In the genomic region with DNA sequence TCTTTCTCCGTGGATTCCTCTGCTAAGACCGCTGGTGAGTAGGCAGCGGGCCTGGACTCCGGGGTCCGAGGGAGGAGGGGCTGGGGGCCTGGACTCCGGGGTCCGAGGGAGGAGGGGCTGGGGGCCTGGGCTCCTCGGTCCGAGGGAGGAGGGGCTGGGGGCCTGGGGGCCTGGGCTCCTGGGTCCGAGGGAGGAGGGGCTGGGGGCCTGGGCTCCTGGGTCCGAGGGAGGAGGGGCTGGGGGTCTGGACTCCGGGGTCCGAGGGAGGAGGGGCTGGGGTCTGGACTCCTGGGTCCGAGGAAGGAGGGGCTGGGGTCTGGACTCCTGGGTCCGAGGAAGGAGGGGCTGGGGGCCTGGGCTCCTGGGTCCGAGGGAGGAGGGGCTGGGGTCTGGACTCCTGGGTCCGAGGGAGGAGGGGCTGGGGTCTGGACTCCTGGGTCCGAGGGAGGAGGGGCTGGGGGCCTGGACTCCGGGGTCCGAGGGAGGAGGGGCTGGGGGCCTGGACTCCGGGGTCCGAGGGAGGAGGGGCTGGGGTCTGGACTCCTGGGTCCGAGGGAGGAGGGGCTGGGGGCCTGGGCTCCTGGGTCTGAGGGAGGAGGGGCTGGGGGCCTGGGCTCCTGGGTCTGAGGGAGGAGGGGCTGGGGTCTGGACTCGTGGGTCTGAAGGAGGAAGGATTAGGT, we compare ENCODE assay signal across 6 cellular contexts. TPM values are rescaled to one million over a fixed set of nuclear protein-coding genes. Genes with fewer than 3 reads are reported as not detected.
A peak's percentile ranks its signal among the peaks of the same experiment; 100 is the strongest.
DNase-seq lines count a peak whose midpoint lies in the region; ATAC-seq, FAIRE-seq and TF ChIP-seq lines count a peak whose summit lies in the region.
"Not testable (repeated sequence)": the region's sequence is repeated elsewhere in the genome, so short reads cannot be mapped to it uniquely, and the experiment has no call there.
"Had no signal": no experiment of that assay in that cellular context is flagged by ENCODE, and none has a peak within 500 bp of the region (broad histone marks: within the 10 kb centered on the region; RNA-seq: fewer than 3 reads in every experiment).

No MANE protein-coding gene starts in this region.

- peaks cover 33% of the 10 kb centered on the region for H3K79me2 ChIP-seq in HepG2 (ENCODE audit: insufficient read depth, low read length)

- H3K27ac ChIP-seq in HUES64 (ENCODE audit: low read depth, low read length) (peak overlapping the region; percentile 98), HepG2 (ENCODE audit: extremely low read length, insufficient read depth, low read length) (peak overlapping the region; percentile 98), rectal smooth muscle tissue (ENCODE audit: low read depth, low read length) (peak overlapping the region; percentile 93)
- H3K27ac ChIP-seq in effector memory CD4-positive, alpha-beta T cell (ENCODE audit: insufficient read depth, low read length, poor library complexity, severe bottlenecking) = peak overlapping the region; percentile 99

- not testable (repeated sequence) for TF ChIP-seq CTCF in HepG2 (CRISPR knock-in tag; IDR thresholded peaks at IDR 0.05)

- 17% methylated on average over 24 of the region's 24 CpGs for WGBS in HUES64
- 48% methylated on average over 11 of the region's 24 CpGs for WGBS in HepG2 (ENCODE audit: low lambda C conversion rate)

- H4K20me1 ChIP-seq in HepG2 (ENCODE audit: insufficient read depth, low read length) = peaks cover 21% of the 10 kb centered on the region; the same call in 1 of the 2 replicates

- not testable (repeated sequence) for H3K27me3 Mint-ChIP-seq in activated T-cell treated with anti-CD3 and anti-CD28 coated beads, Interleukin-2, amount 50 U/mL, for 72 hours (ENCODE audit: low read depth)

- not testable (repeated sequence) for H3K9me3 Mint-ChIP-seq in activated T-cell treated with anti-CD3 and anti-CD28 coated beads, Interleukin-2, amount 50 U/mL, for 72 hours

- in situ Hi-C loops in HepG2 (cut with HindIII; ENCODE audit: extremely low pct_ligation_motif_present, low pct_unique_long_range_greater_than_20kb) = not testable (repeated sequence)

- not testable (repeated sequence) for H3K9me3 ChIP-seq in HUES64 (ENCODE audit: insufficient read depth, low read depth, low read length); effector memory CD4-positive, alpha-beta T cell (ENCODE audit: control insufficient read depth, low read length); HepG2 (ENCODE audit: low read length)

- CTCF ChIA-PET in HepG2 (lab: Yijun Ruan, JAX; ENCODE audit: low intra/inter-chr PET ratio, low total read pairs) = not testable (repeated sequence)

- intact Hi-C loops in HepG2 (cut with micrococcal nuclease; ENCODE audit: unreplicated experiment) = loop anchor here (1.0 kb wide), 2 partner anchors 9 to 17 kb away; no protein-coding TSS in a partner anchor

- not testable (repeated sequence) for H2AFZ ChIP-seq in HepG2 (ENCODE audit: low read length)

- H3K36me3 ChIP-seq in HUES64 (ENCODE audit: insufficient read depth, low read length) (peaks cover 35% of the 10 kb centered on the region), HepG2 (replicated peaks in 1 of 2; ENCODE audit: control insufficient read depth in 1 of 2, insufficient read depth in 2 of 2, low read length in 2 of 2) (peaks cover 10 to 37% of the 10 kb centered on the region in 2 experiments; a peak in 4 of 5 replicates), rectal smooth muscle tissue (ENCODE audit: control insufficient read depth, insufficient read depth, low read length) (peaks cover 14% of the 10 kb centered on the region)
- H3K36me3 ChIP-seq in effector memory CD4-positive, alpha-beta T cell (ENCODE audit: control insufficient read depth, insufficient read depth, low read length) = peaks cover 15% of the 10 kb centered on the region

- H3K4me3 ChIP-seq in HUES64 (ENCODE audit: low read length) (peak overlapping the region; percentile 95), HepG2 (replicated peaks in 1 of 3; ENCODE audit: insufficient read depth in 1 of 3, low read depth in 2 of 3, low read length in 3 of 3) (peak overlapping the region; percentile 76 to 99 (median 99)), rectal smooth muscle tissue (ENCODE audit: low read length) (peak overlapping the region; percentile 99)
- peak overlapping the region; percentile 94 for H3K4me3 ChIP-seq in effector memory CD4-positive, alpha-beta T cell (ENCODE audit: insufficient read depth, low read depth, low read length, poor library complexity, severe bottlenecking)

- BruUV-seq in HepG2 (replicated peaks; lab: Mats Ljungman, UMichigan) = not testable (repeated sequence)

- H3K9ac ChIP-seq in HUES64 (ENCODE audit: low read depth, low read length) (peak overlapping the region; percentile 98), HepG2 (ENCODE audit: insufficient read depth, low read depth, low read length) (peak overlapping the region; percentile 100), rectal smooth muscle tissue (ENCODE audit: low read length) (peak overlapping the region; percentile 56)

- H3K4me1 ChIP-seq in HUES64 (ENCODE audit: insufficient read depth, low read length); HepG2 (ENCODE audit: insufficient read depth, low read length): not testable (repeated sequence)
- peaks cover 49% of the 10 kb centered on the region for H3K4me1 ChIP-seq in effector memory CD4-positive, alpha-beta T cell (ENCODE audit: control insufficient read depth, insufficient read depth, low read length, poor library complexity, severe bottlenecking)
- peaks cover 29% of the 10 kb centered on the region for H3K4me1 ChIP-seq in rectal smooth muscle tissue (ENCODE audit: control insufficient read depth, insufficient read depth, low read length)

- H3K4me3 Mint-ChIP-seq in activated T-cell treated with anti-CD3 and anti-CD28 coated beads, Interleukin-2, amount 50 U/mL, for 72 hours = peak overlapping the region; percentile 86 to 96

- TF ChIP-seq RAD21 in HepG2 (CRISPR knock-in tag; IDR thresholded peaks at IDR 0.05) = not testable (repeated sequence)

- not testable (repeated sequence) for TF ChIP-seq EP300 in HepG2 (IDR thresholded peaks at IDR 0.05; ENCODE audit: low read depth in 2 of 2, low read length in 2 of 2); HepG2 (CRISPR knock-in tag; IDR thresholded peaks at IDR 0.05; ENCODE audit: borderline replicate concordance)

- H3K27ac Mint-ChIP-seq in activated T-cell treated with anti-CD3 and anti-CD28 coated beads, Interleukin-2, amount 50 U/mL, for 72 hours = peak overlapping the region; percentile 67

- TF ChIP-seq POLR2A in HepG2 (IDR thresholded peaks at IDR 0.05; ENCODE audit: insufficient read depth in 1 of 2, low read depth in 2 of 2, low read length in 2 of 2) = not testable (repeated sequence)

- FAIRE-seq in HepG2 (lab: Jason Lieb, UNC) = not testable (repeated sequence)

- peaks cover 64% of the 10 kb centered on the region for H3K4me1 Mint-ChIP-seq in activated T-cell treated with anti-CD3 and anti-CD28 coated beads, Interleukin-2, amount 50 U/mL, for 72 hours (ENCODE audit: low read depth)

- DNase-seq in activated T-cell treated with anti-CD3 and anti-CD28 coated beads, Interleukin-2, amount 50 U/mL, for 72 hours; effector memory CD4-positive, alpha-beta T cell; HepG2 (ENCODE audit: low spot score): not testable (repeated sequence)

- H3K4me2 ChIP-seq in HepG2 (ENCODE audit: low read depth, low read length) = peak overlapping the region; percentile 93

- H3K36me3 Mint-ChIP-seq in activated T-cell treated with anti-CD3 and anti-CD28 coated beads, Interleukin-2, amount 50 U/mL, for 72 hours (ENCODE audit: insufficient read depth in 2 of 2) = peaks cover 13 to 19% of the 10 kb centered on the region in 2 donors

- ATAC-seq in activated T-cell treated with anti-CD3 and anti-CD28 coated beads, Interleukin-2, amount 50 U/mL, for 72 hours (replicated peaks in 1 of 2); HepG2: not testable (repeated sequence)

- not testable (repeated sequence) for H3K27me3 ChIP-seq in HUES64 (ENCODE audit: insufficient read depth, low read length); effector memory CD4-positive, alpha-beta T cell (replicated peaks; ENCODE audit: control insufficient read depth, insufficient read depth, low read length, poor library complexity, severe bottlenecking); HepG2 (ENCODE audit: control insufficient read depth in 1 of 2, insufficient read depth in 2 of 2, low read length in 2 of 2); rectal smooth muscle tissue (ENCODE audit: control insufficient read depth, insufficient read depth, low read length)

- POLR2A ChIA-PET in HepG2 (lab: Yijun Ruan, JAX) = interaction anchor here (1.7 kb wide), 1 partner anchor 9 kb away, joined by 9 read pairs; no protein-coding TSS in a partner anchor

RNA-seq across cellular contexts. Expression of a gene that starts 2.3 kb away (rescaled TPM):
- 40.2 TPM for polyA plus RNA-seq in HUES64 (2013, experiment 1 of 2)
- polyA plus RNA-seq in HUES64 (2013, experiment 2 of 2) = 49.6 TPM
- 10 to 100 TPM; 32.7 to 43.5 TPM for total RNA-seq in activated T-cell treated with anti-CD3 and anti-CD28 coated beads, Interleukin-2, amount 50 U/mL, for 72 hours
- 12.4 and 19.9 TPM in 2 replicates for total RNA-seq in HepG2 (2016; rRNA removed; fragmentation: Illumina TruSeq; extraction: Trizol)
- 2.9 and 3.4 TPM in 2 replicates for total RNA-seq in HepG2 (2016; cell fraction: cytosol; rRNA removed; fragmentation: Illumina TruSeq; extraction: Trizol; ENCODE audit: low read depth)
- total RNA-seq in HepG2 (2016; cell fraction: insoluble cytoplasmic fraction; rRNA removed; fragmentation: Illumina TruSeq; extraction: Trizol) = 8.1 and 17.3 TPM in 2 replicates
- total RNA-seq in HepG2 (2016; cell fraction: membrane; rRNA removed; fragmentation: Illumina TruSeq; extraction: Trizol) = 10.9 and 11.2 TPM in 2 replicates
- total RNA-seq in HepG2 (2016; cell fraction: nucleus; rRNA removed; fragmentation: Illumina TruSeq; extraction: Trizol) = 19.9 and 23.5 TPM in 2 replicates
- polyA plus RNA-seq in HepG2 (2011; rRNA removed) = 38.1 and 51.6 TPM in 2 replicates
- 23.9 and 30.3 TPM in 2 replicates for polyA plus RNA-seq in HepG2 (2011; cell fraction: cytosol; rRNA removed)
- 51.4 and 66.0 TPM in 2 replicates for polyA plus RNA-seq in HepG2 (2011; cell fraction: nucleus; rRNA removed)
- polyA plus RNA-seq in HepG2 (2012) = 42.9 and 44.2 TPM in 2 replicates
- polyA plus RNA-seq in HepG2 (2016; cell fraction: cytosol; fragmentation: Illumina TruSeq; extraction: Trizol; ENCODE audit: low read depth) = 4.4 and 4.6 TPM in 2 replicates
- polyA plus RNA-seq in HepG2 (2016; cell fraction: insoluble cytoplasmic fraction; fragmentation: Illumina TruSeq; extraction: Trizol; ENCODE audit: low read depth) = 21.9 and 33.1 TPM in 2 replicates
- polyA plus RNA-seq in HepG2 (2016; cell fraction: membrane; fragmentation: Illumina TruSeq; extraction: Trizol; ENCODE audit: low read depth) = 11.8 and 14.0 TPM in 2 replicates
- 72.7 and 73.9 TPM in 2 replicates for polyA plus RNA-seq in HepG2 (2016; cell fraction: nucleus; fragmentation: Illumina TruSeq; extraction: Trizol; ENCODE audit: insufficient read depth, low read depth)
- polyA minus RNA-seq in HepG2 (2011; rRNA and poly(A)+ RNA removed; ENCODE audit: low replicate concordance) = 6.9 and 90.5 TPM in 2 replicates
- polyA minus RNA-seq in HepG2 (2011; cell fraction: cytosol; rRNA and poly(A)+ RNA removed) = 35.5 and 36.5 TPM in 2 replicates
- polyA minus RNA-seq in HepG2 (2011; cell fraction: nucleus; rRNA and poly(A)+ RNA removed) = 14.3 and 15.6 TPM in 2 replicates

RNA-seq across cellular contexts. Expression of a gene that starts 12.1 kb away (rescaled TPM):
- polyA plus RNA-seq in HUES64 (2013, experiment 1 of 2) = 3.2 TPM
- 4.6 TPM for polyA plus RNA-seq in HUES64 (2013, experiment 2 of 2)
- not detected for total RNA-seq in activated T-cell treated with anti-CD3 and anti-CD28 coated beads, Interleukin-2, amount 50 U/mL, for 72 hours
- 0.02 TPM in 1 of 2 replicates, not detected in the other for total RNA-seq in HepG2 (2016; rRNA removed; fragmentation: Illumina TruSeq; extraction: Trizol)
- not detected in 2 replicates for total RNA-seq in HepG2 (2016; cell fraction: cytosol; rRNA removed; fragmentation: Illumina TruSeq; extraction: Trizol; ENCODE audit: low read depth)
- total RNA-seq in HepG2 (2016; cell fraction: insoluble cytoplasmic fraction; rRNA removed; fragmentation: Illumina TruSeq; extraction: Trizol) = not detected in 2 replicates
- not detected in 2 replicates for total RNA-seq in HepG2 (2016; cell fraction: membrane; rRNA removed; fragmentation: Illumina TruSeq; extraction: Trizol)
- total RNA-seq in HepG2 (2016; cell fraction: nucleus; rRNA removed; fragmentation: Illumina TruSeq; extraction: Trizol) = not detected in 2 replicates
- polyA plus RNA-seq in HepG2 (2011; rRNA removed) = 0.03 and 0.04 TPM in 2 replicates
- polyA plus RNA-seq in HepG2 (2011; cell fraction: cytosol; rRNA removed) = not detected in 2 replicates
- polyA plus RNA-seq in HepG2 (2011; cell fraction: nucleus; rRNA removed) = 0.24 and 0.68 TPM in 2 replicates
- polyA plus RNA-seq in HepG2 (2012) = 0.08 TPM in 1 of 2 replicates, not detected in the other
- not detected in 2 replicates for polyA plus RNA-seq in HepG2 (2016; cell fraction: cytosol; fragmentation: Illumina TruSeq; extraction: Trizol; ENCODE audit: low read depth)
- polyA plus RNA-seq in HepG2 (2016; cell fraction: insoluble cytoplasmic fraction; fragmentation: Illumina TruSeq; extraction: Trizol; ENCODE audit: low read depth) = not detected in 2 replicates
- not detected in 2 replicates for polyA plus RNA-seq in HepG2 (2016; cell fraction: membrane; fragmentation: Illumina TruSeq; extraction: Trizol; ENCODE audit: low read depth)
- 0.37 and 0.40 TPM in 2 replicates for polyA plus RNA-seq in HepG2 (2016; cell fraction: nucleus; fragmentation: Illumina TruSeq; extraction: Trizol; ENCODE audit: insufficient read depth, low read depth)
- polyA minus RNA-seq in HepG2 (2011; rRNA and poly(A)+ RNA removed; ENCODE audit: low replicate concordance) = 0.84 TPM in 1 of 2 replicates, not detected in the other
- not detected in 2 replicates for polyA minus RNA-seq in HepG2 (2011; cell fraction: cytosol; rRNA and poly(A)+ RNA removed)
- polyA minus RNA-seq in HepG2 (2011; cell fraction: nucleus; rRNA and poly(A)+ RNA removed) = 0.13 TPM in 1 of 2 replicates, not detected in the other
- total RNA-seq: omental fat pad had no signal

RNA-seq across cellular contexts. Expression of a gene that starts 39.1 kb away (rescaled TPM):
- 19.4 TPM for polyA plus RNA-seq in HUES64 (2013, experiment 1 of 2)
- polyA plus RNA-seq in HUES64 (2013, experiment 2 of 2) = 38.6 TPM
- not detected for total RNA-seq in activated T-cell treated with anti-CD3 and anti-CD28 coated beads, Interleukin-2, amount 50 U/mL, for 72 hours
- total RNA-seq in HepG2 (2016; rRNA removed; fragmentation: Illumina TruSeq; extraction: Trizol) = not detected in 2 replicates
- not detected in 2 replicates for total RNA-seq in HepG2 (2016; cell fraction: cytosol; rRNA removed; fragmentation: Illumina TruSeq; extraction: Trizol; ENCODE audit: low read depth)
- total RNA-seq in HepG2 (2016; cell fraction: insoluble cytoplasmic fraction; rRNA removed; fragmentation: Illumina TruSeq; extraction: Trizol) = not detected in 2 replicates
- not detected in 2 replicates for total RNA-seq in HepG2 (2016; cell fraction: membrane; rRNA removed; fragmentation: Illumina TruSeq; extraction: Trizol)
- total RNA-seq in HepG2 (2016; cell fraction: nucleus; rRNA removed; fragmentation: Illumina TruSeq; extraction: Trizol) = not detected in 2 replicates
- polyA plus RNA-seq in HepG2 (2011; rRNA removed) = not detected in 2 replicates
- polyA plus RNA-seq in HepG2 (2011; cell fraction: cytosol; rRNA removed) = not detected in 2 replicates
- polyA plus RNA-seq in HepG2 (2011; cell fraction: nucleus; rRNA removed) = not detected in 2 replicates
- polyA plus RNA-seq in HepG2 (2012) = not detected in 2 replicates
- not detected in 2 replicates for polyA plus RNA-seq in HepG2 (2016; cell fraction: cytosol; fragmentation: Illumina TruSeq; extraction: Trizol; ENCODE audit: low read depth)
- not detected in 2 replicates for polyA plus RNA-seq in HepG2 (2016; cell fraction: insoluble cytoplasmic fraction; fragmentation: Illumina TruSeq; extraction: Trizol; ENCODE audit: low read depth)
- polyA plus RNA-seq in HepG2 (2016; cell fraction: membrane; fragmentation: Illumina TruSeq; extraction: Trizol; ENCODE audit: low read depth) = not detected in 2 replicates
- not detected in 2 replicates for polyA plus RNA-seq in HepG2 (2016; cell fraction: nucleus; fragmentation: Illumina TruSeq; extraction: Trizol; ENCODE audit: insufficient read depth, low read depth)
- not detected in 2 replicates for polyA minus RNA-seq in HepG2 (2011; rRNA and poly(A)+ RNA removed; ENCODE audit: low replicate concordance)
- polyA minus RNA-seq in HepG2 (2011; cell fraction: cytosol; rRNA and poly(A)+ RNA removed) = not detected in 2 replicates
- polyA minus RNA-seq in HepG2 (2011; cell fraction: nucleus; rRNA and poly(A)+ RNA removed) = not detected in 2 replicates
- total RNA-seq: omental fat pad had no signal

RNA-seq across cellular contexts. Expression of a gene that starts 45.8 kb away (rescaled TPM):
- polyA plus RNA-seq in HUES64 (2013, experiment 1 of 2) = 1.8 TPM
- 1.9 TPM for polyA plus RNA-seq in HUES64 (2013, experiment 2 of 2)
- total RNA-seq in activated T-cell treated with anti-CD3 and anti-CD28 coated beads, Interleukin-2, amount 50 U/mL, for 72 hours = not detected
- total RNA-seq in HepG2 (2016; rRNA removed; fragmentation: Illumina TruSeq; extraction: Trizol) = 0.10 and 0.15 TPM in 2 replicates
- total RNA-seq in HepG2 (2016; cell fraction: cytosol; rRNA removed; fragmentation: Illumina TruSeq; extraction: Trizol; ENCODE audit: low read depth) = 0.09 TPM in 1 of 2 replicates, not detected in the other
- 0.04 and 0.10 TPM in 2 replicates for total RNA-seq in HepG2 (2016; cell fraction: insoluble cytoplasmic fraction; rRNA removed; fragmentation: Illumina TruSeq; extraction: Trizol)
- 0.07 TPM in 1 of 2 replicates, not detected in the other for total RNA-seq in HepG2 (2016; cell fraction: membrane; rRNA removed; fragmentation: Illumina TruSeq; extraction: Trizol)
- total RNA-seq in HepG2 (2016; cell fraction: nucleus; rRNA removed; fragmentation: Illumina TruSeq; extraction: Trizol) = not detected in 2 replicates
- 0.20 and 0.21 TPM in 2 replicates for polyA plus RNA-seq in HepG2 (2011; rRNA removed)
- 0.23 and 0.40 TPM in 2 replicates for polyA plus RNA-seq in HepG2 (2011; cell fraction: cytosol; rRNA removed)
- 0.07 and 0.08 TPM in 2 replicates for polyA plus RNA-seq in HepG2 (2011; cell fraction: nucleus; rRNA removed)
- 0.07 and 0.11 TPM in 2 replicates for polyA plus RNA-seq in HepG2 (2012)
- polyA plus RNA-seq in HepG2 (2016; cell fraction: cytosol; fragmentation: Illumina TruSeq; extraction: Trizol; ENCODE audit: low read depth) = 0.02 TPM in 1 of 2 replicates, not detected in the other
- 0.11 and 0.13 TPM in 2 replicates for polyA plus RNA-seq in HepG2 (2016; cell fraction: insoluble cytoplasmic fraction; fragmentation: Illumina TruSeq; extraction: Trizol; ENCODE audit: low read depth)
- 0.07 TPM in 1 of 2 replicates, not detected in the other for polyA plus RNA-seq in HepG2 (2016; cell fraction: membrane; fragmentation: Illumina TruSeq; extraction: Trizol; ENCODE audit: low read depth)
- polyA plus RNA-seq in HepG2 (2016; cell fraction: nucleus; fragmentation: Illumina TruSeq; extraction: Trizol; ENCODE audit: insufficient read depth, low read depth) = 0.15 TPM in 1 of 2 replicates, not detected in the other
- 0.24 TPM in 1 of 2 replicates, not detected in the other for polyA minus RNA-seq in HepG2 (2011; rRNA and poly(A)+ RNA removed; ENCODE audit: low replicate concordance)
- not detected in 2 replicates for polyA minus RNA-seq in HepG2 (2011; cell fraction: cytosol; rRNA and poly(A)+ RNA removed)
- 0.12 and 0.13 TPM in 2 replicates for polyA minus RNA-seq in HepG2 (2011; cell fraction: nucleus; rRNA and poly(A)+ RNA removed)
